ENCODE assay signal across 1 cellular context in genomic region chr6:22827760-22828159, GRCh38.
TF ChIP-seq lines count a peak whose summit lies in the region.

No MANE protein-coding gene starts in this region.

TF ChIP-seq in A549, 52 proteins besides CTCF, POLR2A, EP300 and RAD21 (continued from another document):
- TF ChIP-seq REST (IDR thresholded peaks at IDR 0.05) (no peak), ATOH8 (CRISPR knock-in tag; IDR thresholded peaks at IDR 0.05; ENCODE audit: low read depth) (no peak), FOXS1 (CRISPR knock-in tag; IDR thresholded peaks at IDR 0.05) (no peak), HOXA7 (CRISPR knock-in tag; IDR thresholded peaks at IDR 0.05) (no peak), E2F6 (IDR thresholded peaks at IDR 0.05; ENCODE audit: borderline replicate concordance, low read depth) (no peak), HOXB13 (CRISPR knock-in tag; IDR thresholded peaks at IDR 0.05; ENCODE audit: low read depth) (no peak), ELK1 (IDR thresholded peaks at IDR 0.05; ENCODE audit: low read depth, low read length) (no peak), KDM5A (IDR thresholded peaks at IDR 0.05) (no peak), FOSB (CRISPR knock-in tag; IDR thresholded peaks at IDR 0.05) (no peak), CBX2 (IDR thresholded peaks at IDR 0.05; ENCODE audit: borderline replicate concordance, low read depth) (no peak), ZNF302 (CRISPR knock-in tag; IDR thresholded peaks at IDR 0.05) (no peak), HES2 (IDR thresholded peaks at IDR 0.05) (no peak), NR3C1 (IDR thresholded peaks at IDR 0.05) (no peak), HDAC2 (IDR thresholded peaks at IDR 0.05) (no peak), POLR2AphosphoS2 (conservative IDR thresholded peaks at IDR 0.05; ENCODE audit: low read length) (no peak), TP53 (CRISPR knock-in tag; IDR thresholded peaks at IDR 0.05) (no peak), MYC (IDR thresholded peaks at IDR 0.05; ENCODE audit: borderline replicate concordance, low read length) (no peak), ZFP36 (IDR thresholded peaks at IDR 0.05; ENCODE audit: borderline replicate concordance, partially characterized antibody) (no peak)
TF ChIP-seq in A549: peak in this region for 0.
